Comparison of ENCODE assay signal across 26 cellular contexts in the genomic region with DNA sequence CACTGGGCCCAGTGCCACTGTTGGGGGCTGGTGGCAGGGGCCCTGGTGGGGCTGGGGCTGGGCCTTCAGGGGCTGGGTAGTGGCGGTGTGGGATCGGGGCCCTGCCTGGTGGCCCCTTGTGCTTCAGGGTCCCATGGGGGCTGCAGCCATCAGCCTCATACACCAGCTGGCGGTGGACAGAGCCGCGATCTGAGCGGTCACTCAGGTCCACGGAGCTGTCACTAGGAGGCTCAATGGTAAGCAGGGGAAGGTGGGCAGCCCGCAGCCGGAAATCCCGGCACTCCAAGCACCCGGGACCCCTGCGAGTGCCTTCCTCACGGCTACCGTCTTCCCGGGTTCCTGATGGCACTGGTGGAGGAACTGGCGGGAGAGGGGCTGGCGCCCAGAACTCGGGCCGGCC. TPM values are rescaled to one million over a fixed set of nuclear protein-coding genes. Genes with fewer than 3 reads are reported as not detected.
DNase-seq lines count a peak whose midpoint lies in the region; ATAC-seq, FAIRE-seq and TF ChIP-seq lines count a peak whose summit lies in the region.
"Had no signal": no experiment of that assay in that cellular context is flagged by ENCODE, and none has a peak within 500 bp of the region (broad histone marks: within the 10 kb centered on the region; RNA-seq: fewer than 3 reads in every experiment).

No MANE protein-coding gene starts in this region.

- BruUV-seq in K562 (replicated peaks; lab: Mats Ljungman, UMichigan), result no TSS peak

- no peak for ATAC-seq in K562
- ATAC-seq in GM21786 (IDR thresholded peaks at IDR 0.05; ENCODE audit: unreplicated experiment), result no peak
- no peak for ATAC-seq in left cardiac atrium
- ATAC-seq: GM12878 had no signal

- H2BK15ac ChIP-seq in neuronal stem cell (ENCODE audit: low read length), result peak overlapping the region; percentile 75

- CTCF ChIA-PET in K562 (lab: Yijun Ruan, JAX; ENCODE audit: low intra/inter-chr PET ratio), result no interaction called here

- TF ChIP-seq POLR2A in K562 (conservative IDR thresholded peaks at IDR 0.05) (no peak), spleen (IDR thresholded peaks at IDR 0.05) (no peak)

- no peak overlapping the region for H2BK120ac ChIP-seq in neuronal stem cell (ENCODE audit: low read depth, low read length)

- H3K4me2 ChIP-seq in K562 (ENCODE audit: insufficient read depth, low read length), result no peak overlapping the region
- no peak overlapping the region for H3K4me2 ChIP-seq in neuronal stem cell (ENCODE audit: insufficient read depth, low read length, poor library complexity, severe bottlenecking)
- H3K4me2 ChIP-seq: BLaER1 had no signal

- no peak overlapping the region for H4K8ac ChIP-seq in neuronal stem cell (ENCODE audit: low read depth, low read length)

- intact Hi-C loops in K562 (cut with micrococcal nuclease) (no loop called here), spleen (cut with DNase I; ENCODE audit: low total_unique reads) (no loop called here), left cardiac atrium (cut with DNase I) (no loop called here)

- H3K27me3 ChIP-seq in K562 (ENCODE audit: control insufficient read depth in 2 of 2, insufficient read depth in 2 of 2, low read length in 2 of 2) (no peaks in the 10 kb centered on the region), neuronal stem cell (ENCODE audit: control insufficient read depth in 3 of 3, insufficient read depth in 3 of 3, low read depth in 1 of 3, low read length in 3 of 3) (no peaks in the 10 kb centered on the region), spleen (replicated peaks in 1 of 7) (peaks cover 0 to 9% (median 0%) of the 10 kb centered on the region in 7 donors)
- H3K27me3 ChIP-seq: BE2C had no signal

- H3K27ac ChIP-seq in 22Rv1 (peak overlapping the region; percentile 38), K562 (ENCODE audit: extremely low read depth, low read depth, low read length) (no peak overlapping the region), neuronal stem cell (replicated peaks; ENCODE audit: low read length) (peak overlapping the region; percentile 61), spleen (no peak overlapping the region)
- H3K27ac ChIP-seq: BLaER1 had no signal

- FAIRE-seq in K562 (lab: Jason Lieb, UNC), result no peak
- FAIRE-seq: A204.1, GM12878, GM12892, GM18507 had no signal

- peak overlapping the region; percentile 53 for H2BK5ac ChIP-seq in neuronal stem cell (ENCODE audit: low read length)

- no peak overlapping the region for H3K23ac ChIP-seq in neuronal stem cell (ENCODE audit: low read depth, low read length, poor library complexity)

- peak overlapping the region; percentile 30 for H2BK12ac ChIP-seq in neuronal stem cell (ENCODE audit: low read length)

- no peak overlapping the region for H2AFZ ChIP-seq in K562 (ENCODE audit: low read depth, low read length)
- H2AFZ ChIP-seq in neuronal stem cell (ENCODE audit: low read length), result no peak overlapping the region

- no peak for TF ChIP-seq RAD21 in K562 (CRISPR knock-in tag; conservative IDR thresholded peaks at IDR 0.05 in 1 of 2, IDR thresholded peaks at IDR 0.05 in 1 of 2)

- no peaks in the 10 kb centered on the region for H3K9me1 ChIP-seq in K562 (ENCODE audit: control insufficient read depth, insufficient read depth, low read length)

- H3K9ac ChIP-seq in K562 (ENCODE audit: insufficient read depth in 1 of 2, low read depth in 2 of 2, low read length in 2 of 2), result peak overlapping the region in 1 of 2 experiments; percentile 23; a peak in 1 of 4 replicates
- no peak overlapping the region for H3K9ac ChIP-seq in neuronal stem cell (ENCODE audit: low read depth, low read length, poor library complexity)
- H3K9ac ChIP-seq: BLaER1 had no signal

- POLR2A ChIA-PET in K562 (lab: Yijun Ruan, JAX), result interaction anchor here (0.6 to 2.2 kb wide), 3 partner anchors 11 to 126 kb away, joined by 3 to 6 read pairs (median 4); no protein-coding TSS in a partner anchor

- peaks cover 42% of the 10 kb centered on the region for H3K79me2 ChIP-seq in K562 (ENCODE audit: control insufficient read depth, insufficient read depth, low read length)

- H3K14ac ChIP-seq in neuronal stem cell (ENCODE audit: low read length), result no peak overlapping the region

- WGBS in K562 (ENCODE audit: insufficient coverage, low coverage, missing lambda C conversion rate), result 93% methylated on average over 10 of the region's 19 CpGs
- WGBS in neuronal stem cell (ENCODE audit: extremely low coverage in 2 of 2, insufficient read length in 2 of 2, insufficient replicate concordance in 1 of 2), 2 donors, result no CpG with 5 or more reads among the region's 19 CpGs
- 90 to 97% (median 93%) methylated on average over 18 to 19 of the region's 19 CpGs; no CpG with 5 or more reads in 1 of the 5 donors for WGBS in spleen, 5 donors

- H2AK5ac ChIP-seq in neuronal stem cell (ENCODE audit: low read depth, low read length), result peak overlapping the region; percentile 92

- H3K36me3 ChIP-seq in K562 (ENCODE audit: control insufficient read depth, insufficient read depth, low read length), result peaks cover 62% of the 10 kb centered on the region; the same call in 2 of the 3 replicates
- H3K36me3 ChIP-seq in neuronal stem cell (replicated peaks in 1 of 2; ENCODE audit: control insufficient read depth in 2 of 2, insufficient read depth in 2 of 2, low read length in 2 of 2), result no peaks in the 10 kb centered on the region
- no peaks in the 10 kb centered on the region for H3K36me3 ChIP-seq in spleen
- H3K36me3 ChIP-seq: BE2C, BLaER1 had no signal

- peaks cover 15 to 22% of the 10 kb centered on the region in 2 experiments; a peak in 4 of 5 replicates for H3K4me1 ChIP-seq in K562 (replicated peaks in 1 of 2; ENCODE audit: control insufficient read depth in 2 of 2, insufficient read depth in 2 of 2, low read length in 2 of 2)
- H3K4me1 ChIP-seq in neuronal stem cell (ENCODE audit: control insufficient read depth in 2 of 2, insufficient read depth in 1 of 2, low read depth in 1 of 2, low read length in 2 of 2), result peaks cover 0 to 6% of the 10 kb centered on the region in 2 donors
- no peaks in the 10 kb centered on the region for H3K4me1 ChIP-seq in spleen
- H3K4me1 ChIP-seq: BE2C had no signal

- H3K4ac ChIP-seq in neuronal stem cell (ENCODE audit: low read length), result no peak overlapping the region

- peak overlapping the region; percentile 65 for H3K18ac ChIP-seq in neuronal stem cell (ENCODE audit: low read length)

- H3K79me1 ChIP-seq in neuronal stem cell (ENCODE audit: low read depth, low read length), result no peaks in the 10 kb centered on the region

- no peaks in the 10 kb centered on the region for H4K20me1 ChIP-seq in K562 (replicated peaks; ENCODE audit: control insufficient read depth, insufficient read depth, low read length)

- H3K9me3 ChIP-seq in K562 (replicated peaks; ENCODE audit: control insufficient read depth, insufficient read depth, low read depth, low read length), result 0 out of 2 replicates have a peak, but pooled peaks cover 3% of the 10 kb centered on the region
- H3K9me3 ChIP-seq in neuronal stem cell (replicated peaks in 1 of 2; ENCODE audit: control insufficient read depth in 2 of 2, insufficient read depth in 1 of 2, low read depth in 1 of 2, low read length in 2 of 2), result no peaks in the 10 kb centered on the region
- no peaks in the 10 kb centered on the region for H3K9me3 ChIP-seq in spleen
- H3K9me3 ChIP-seq: BE2C, BLaER1 had no signal

- no peak overlapping the region for H4K91ac ChIP-seq in neuronal stem cell (ENCODE audit: low read depth, low read length, poor library complexity)

- no peak for TF ChIP-seq EP300 in K562 (IDR thresholded peaks at IDR 0.05; ENCODE audit: low read length)

- in situ Hi-C loops in K562 (cut with MboI), result no loop called here

- TF ChIP-seq CTCF in 22Rv1 (IDR thresholded peaks at IDR 0.05), result no peak
- TF ChIP-seq CTCF in K562 (IDR thresholded peaks at IDR 0.05 in 2 of 3, conservative IDR thresholded peaks at IDR 0.05 in 1 of 3; ENCODE audit: insufficient read depth in 2 of 3, low read depth in 1 of 3, low read length in 3 of 3), result no peak
- TF ChIP-seq CTCF in spleen (IDR thresholded peaks at IDR 0.05 in 8 of 11, conservative IDR thresholded peaks at IDR 0.05 in 3 of 11), result no peak

- H3K4me3 ChIP-seq in K562 (no peak overlapping the region), neuronal stem cell (ENCODE audit: low read length in 2 of 2) (no peak overlapping the region), spleen (no peak overlapping the region)
- H3K4me3 ChIP-seq: BLaER1, GM12878 had no signal

- DNase-seq in K562 (ENCODE audit: extremely low read depth in 1 of 4, low spot score in 3 of 4) (no peak), neuronal stem cell (ENCODE audit: low spot score) (no peak), spleen (peak; percentile 54), left cardiac atrium (no peak)
- no peak for DNase-seq in stimulated activated CD4-positive, alpha-beta T cell treated with anti-CD3 and anti-CD28 coated beads, Interleukin-4, amount 100 ng/mL, for 4 hours
- DNase-seq: 8988T; ACHN; BE2C; C1 segment of cervical spinal cord; CD4-positive, alpha-beta memory T cell; CD4-positive, CD25-positive, alpha-beta regulatory T cell; CD8-positive, alpha-beta memory T cell; COR-L47; DMS 273 treated with DMSO at 0.1 percent for 48 hours; DMS153; DMS53; DMS79; DND-41; GDM1 had no signal

RNA-seq across cellular contexts. Expression of gene KDM5C, which starts 25.5 kb away (rescaled TPM):
- 402 and 573 TPM in 2 replicates for total RNA-seq in K562 (2011; cell fraction: chromatin; rRNA removed; ENCODE audit: low replicate concordance)
- 257 and 272 TPM in 2 replicates for total RNA-seq in K562 (2011; cell fraction: nucleolus; rRNA removed)
- 184 and 231 TPM in 2 replicates for total RNA-seq in K562 (2011; cell fraction: nucleoplasm; rRNA removed)
- total RNA-seq in K562 (2014; rRNA removed), result 61.1 and 82.1 TPM in 2 replicates
- total RNA-seq in K562 (2014; rRNA removed; fragmentation: Illumina TruSeq; extraction: Trizol), result 44.5 and 53.1 TPM in 2 replicates
- total RNA-seq in K562 (2015; rRNA removed; fragmentation: Illumina TruSeq; extraction: Trizol), result 41.4 and 43.4 TPM in 2 replicates
- 110 and 136 TPM in 2 replicates for total RNA-seq in K562 (2021)
- polyA plus RNA-seq in K562 (2011; rRNA removed), result 52.4 and 82.6 TPM in 2 replicates
- 45.7 and 53.1 TPM in 2 replicates for polyA plus RNA-seq in K562 (2011; cell fraction: cytosol; rRNA removed)
- polyA plus RNA-seq in K562 (2011; cell fraction: nucleus; rRNA removed), result 311 and 369 TPM in 2 replicates
- polyA plus RNA-seq in K562 (2012), result 64.3 and 71.8 TPM in 2 replicates
- polyA plus RNA-seq in K562 (2014; fragmentation: Illumina TruSeq; extraction: Trizol), result 59.1 and 66.6 TPM in 2 replicates
- polyA plus RNA-seq in K562 (2014; fragmentation: Nextera tagmentation; extraction: Ambion mirVana), result under 1 TPM; 0.62 to 0.83 TPM
- 44.0 and 64.7 TPM in 2 replicates for polyA plus RNA-seq in K562 (2014; rRNA removed)
- polyA minus RNA-seq in K562 (2011; rRNA and poly(A)+ RNA removed), result 81.5 and 92.7 TPM in 2 replicates
- polyA minus RNA-seq in K562 (2011; cell fraction: cytosol; rRNA and poly(A)+ RNA removed), result 71.3 and 80.0 TPM in 2 replicates
- 113 and 144 TPM in 2 replicates for polyA minus RNA-seq in K562 (2011; cell fraction: nucleus; rRNA and poly(A)+ RNA removed)
- 28.9 TPM for polyA plus RNA-seq in neuronal stem cell (2013, experiment 1 of 2)
- 27.2 TPM for polyA plus RNA-seq in neuronal stem cell (2013, experiment 2 of 2)
- 100 to 1,000 TPM in 5 of 7 donors, 10 to 100 TPM in 2; 96.6 to 165 (median 140) TPM for total RNA-seq in spleen
- 10 to 100 TPM; 10.4 to 35.3 (median 16.9) TPM for polyA plus RNA-seq in spleen
- total RNA-seq in left cardiac atrium, result 10 to 100 TPM; 32.5 to 46.3 TPM

RNA-seq across cellular contexts. Expression of gene IQSEC2, which starts 30.8 kb away (rescaled TPM):
- total RNA-seq in K562 (2011; cell fraction: chromatin; rRNA removed; ENCODE audit: low replicate concordance), result 57.2 and 111 TPM in 2 replicates
- total RNA-seq in K562 (2011; cell fraction: nucleolus; rRNA removed), result 39.6 and 44.2 TPM in 2 replicates
- 63.2 and 85.5 TPM in 2 replicates for total RNA-seq in K562 (2011; cell fraction: nucleoplasm; rRNA removed)
- total RNA-seq in K562 (2014; rRNA removed) (18.9 and 20.1 TPM in 2 replicates), K562 (2014; rRNA removed; fragmentation: Illumina TruSeq; extraction: Trizol) (12.3 TPM in 2 replicates), K562 (2015; rRNA removed; fragmentation: Illumina TruSeq; extraction: Trizol) (10.5 and 11.5 TPM in 2 replicates), K562 (2021) (35.9 and 41.8 TPM in 2 replicates), spleen (10 to 100 TPM in 4 of 7 donors, 1 to 10 TPM in 3; 6.8 to 15.7 (median 10.5) TPM), left cardiac atrium (10 to 100 TPM in 1 of 2 donors, 1 to 10 TPM in 1; 9.1 to 10.8 TPM)
- polyA plus RNA-seq in K562 (2011; rRNA removed) (23.9 and 25.8 TPM in 2 replicates), K562 (2014; fragmentation: Illumina TruSeq; extraction: Trizol) (31.4 and 32.8 TPM in 2 replicates), K562 (2014; fragmentation: Nextera tagmentation; extraction: Ambion mirVana) (1 to 10 TPM; 2.7 to 2.8 TPM), K562 (2014; rRNA removed) (25.6 and 29.4 TPM in 2 replicates), spleen (1 to 10 TPM; 5.2 to 8.0 (median 5.5) TPM)
- polyA plus RNA-seq in K562 (2011; cell fraction: cytosol; rRNA removed), result 17.7 and 23.5 TPM in 2 replicates
- polyA plus RNA-seq in K562 (2011; cell fraction: nucleus; rRNA removed), result 55.7 and 92.8 TPM in 2 replicates
- 24.4 and 70.9 TPM in 2 replicates for polyA plus RNA-seq in K562 (2012)
- polyA minus RNA-seq in K562 (2011; rRNA and poly(A)+ RNA removed), result 14.2 and 18.2 TPM in 2 replicates
- polyA minus RNA-seq in K562 (2011; cell fraction: cytosol; rRNA and poly(A)+ RNA removed), result 16.8 and 18.3 TPM in 2 replicates
- 32.3 and 34.9 TPM in 2 replicates for polyA minus RNA-seq in K562 (2011; cell fraction: nucleus; rRNA and poly(A)+ RNA removed)
- 12.5 TPM for polyA plus RNA-seq in neuronal stem cell (2013, experiment 1 of 2)
- polyA plus RNA-seq in neuronal stem cell (2013, experiment 2 of 2), result 13.1 TPM

Comparison
In these comparisons a context has a peak if more than half of its experiments do, and no peak if none do; other contexts are left out.
1. H3K27ac ChIP-seq: peak in 22Rv1 (single experiment) and neuronal stem cell (single experiment); none in K562 (single experiment) and spleen (0 of 8).